Comparison of ENCODE assay signal across 1 cellular context in genomic region chr2:215420471-215420935, GRCh38.
TF ChIP-seq lines count a peak whose summit lies in the region.

No MANE protein-coding gene starts in this region.

TF ChIP-seq in HepG2, 621 proteins besides CTCF, POLR2A, EP300 and RAD21 (continued from another document and continues in another):
- TF ChIP-seq ZNF142 (CRISPR knock-in tag; IDR thresholded peaks at IDR 0.05) (no peak), RFX5 (IDR thresholded peaks at IDR 0.05; ENCODE audit: low read depth, low read length) (no peak), NAIF1 (CRISPR knock-in tag; IDR thresholded peaks at IDR 0.05; ENCODE audit: borderline replicate concordance) (no peak), ZNF362 (CRISPR knock-in tag; IDR thresholded peaks at IDR 0.05; ENCODE audit: borderline replicate concordance) (no peak), ZNF292 (CRISPR knock-in tag; IDR thresholded peaks at IDR 0.05; ENCODE audit: borderline replicate concordance, low read depth) (no peak), SOX13 (IDR thresholded peaks at IDR 0.05) (0 out of 2 replicates have a peak, but pooled peaks have one; percentile 56), SOX13 (CRISPR knock-in tag; conservative IDR thresholded peaks at IDR 0.05 in 1 of 2, IDR thresholded peaks at IDR 0.05 in 1 of 2) (peak in 1 of 2 experiments; percentile 88; a peak in 2 of 4 replicates), ZFP90 (CRISPR knock-in tag; IDR thresholded peaks at IDR 0.05; ENCODE audit: borderline replicate concordance) (no peak), PREB (CRISPR knock-in tag; IDR thresholded peaks at IDR 0.05) (no peak), YEATS2 (CRISPR knock-in tag; IDR thresholded peaks at IDR 0.05; ENCODE audit: borderline replicate concordance) (no peak), ZBTB14 (CRISPR knock-in tag; IDR thresholded peaks at IDR 0.05) (no peak), NFKB2 (CRISPR knock-in tag; IDR thresholded peaks at IDR 0.05; ENCODE audit: borderline replicate concordance) (no peak), NFE2L1 (CRISPR knock-in tag; IDR thresholded peaks at IDR 0.05; ENCODE audit: borderline replicate concordance) (no peak), CHCHD3 (CRISPR knock-in tag; IDR thresholded peaks at IDR 0.05) (no peak), CBX5 (CRISPR knock-in tag; IDR thresholded peaks at IDR 0.05; ENCODE audit: borderline replicate concordance) (peak; percentile 56; the same call in 1 of the 2 replicates), ZFP36 (IDR thresholded peaks at IDR 0.05; ENCODE audit: borderline replicate concordance, low read depth, low read length, partially characterized antibody) (no peak), SMC3 (IDR thresholded peaks at IDR 0.05; ENCODE audit: low read length) (no peak), JUNB (CRISPR knock-in tag; IDR thresholded peaks at IDR 0.05; ENCODE audit: borderline replicate concordance) (no peak; the same call in 1 of the 2 replicates), ZNF512B (CRISPR knock-in tag; IDR thresholded peaks at IDR 0.05; ENCODE audit: borderline replicate concordance) (no peak), EED (CRISPR knock-in tag; IDR thresholded peaks at IDR 0.05) (no peak), SETDB1 (CRISPR knock-in tag; IDR thresholded peaks at IDR 0.05; ENCODE audit: borderline replicate concordance) (no peak), HMG20A (CRISPR knock-in tag; IDR thresholded peaks at IDR 0.05; ENCODE audit: borderline replicate concordance) (peak; percentile 86), MZF1 (CRISPR knock-in tag; IDR thresholded peaks at IDR 0.05; ENCODE audit: borderline replicate concordance) (no peak), EZH2 (conservative IDR thresholded peaks at IDR 0.05; ENCODE audit: low read depth, low read length) (no peak), POGZ (CRISPR knock-in tag; IDR thresholded peaks at IDR 0.05) (peak; percentile 72; the same call in 1 of the 2 replicates), FOSL2 (CRISPR knock-in tag; IDR thresholded peaks at IDR 0.05) (peak; percentile 86), ZNF441 (CRISPR knock-in tag; IDR thresholded peaks at IDR 0.05; ENCODE audit: borderline replicate concordance) (peak; percentile 80; the same call in 1 of the 2 replicates), ZNF703 (CRISPR knock-in tag; IDR thresholded peaks at IDR 0.05; ENCODE audit: borderline replicate concordance) (no peak), ZNF275 (CRISPR knock-in tag; IDR thresholded peaks at IDR 0.05; ENCODE audit: borderline replicate concordance) (no peak), NR1H2 (CRISPR knock-in tag; IDR thresholded peaks at IDR 0.05; ENCODE audit: borderline replicate concordance, low read depth) (no peak), SIN3B (IDR thresholded peaks at IDR 0.05; ENCODE audit: low read length) (peak; percentile 55; the same call in 1 of the 2 replicates), ZNF281 (CRISPR knock-in tag; IDR thresholded peaks at IDR 0.05; ENCODE audit: borderline replicate concordance) (peak; percentile 41; the same call in 1 of the 2 replicates), ARNT2 (CRISPR knock-in tag; IDR thresholded peaks at IDR 0.05; ENCODE audit: low read depth) (peak; percentile 37; the same call in 1 of the 2 replicates), ZNF496 (CRISPR knock-in tag; IDR thresholded peaks at IDR 0.05; ENCODE audit: insufficient replicate concordance) (no peak), STAT5B (CRISPR knock-in tag; IDR thresholded peaks at IDR 0.05) (no peak), TSC22D2 (CRISPR knock-in tag; IDR thresholded peaks at IDR 0.05; ENCODE audit: borderline replicate concordance) (peak; percentile 74; the same call in 1 of the 2 replicates), SAP130 (CRISPR knock-in tag; IDR thresholded peaks at IDR 0.05; ENCODE audit: low read depth) (peak; percentile 86), ZNF563 (CRISPR knock-in tag; IDR thresholded peaks at IDR 0.05) (0 out of 2 replicates have a peak, but pooled peaks have one; percentile 39), ZFP36L1 (CRISPR knock-in tag; IDR thresholded peaks at IDR 0.05) (peak; percentile 72; the same call in 1 of the 2 replicates), GTF3A (CRISPR knock-in tag; conservative IDR thresholded peaks at IDR 0.05) (no peak), ZNF143 (CRISPR knock-in tag; IDR thresholded peaks at IDR 0.05) (no peak), ZNF224 (CRISPR knock-in tag; IDR thresholded peaks at IDR 0.05) (no peak), ZNF451 (CRISPR knock-in tag; IDR thresholded peaks at IDR 0.05) (no peak), CEBPG (CRISPR knock-in tag; IDR thresholded peaks at IDR 0.05) (peak; percentile 56), SALL1 (CRISPR knock-in tag; IDR thresholded peaks at IDR 0.05) (peak; percentile 93), NRL (CRISPR knock-in tag; IDR thresholded peaks at IDR 0.05; ENCODE audit: borderline replicate concordance) (no peak), ZNF629 (CRISPR knock-in tag; conservative IDR thresholded peaks at IDR 0.05) (no peak), THYN1 (CRISPR knock-in tag; IDR thresholded peaks at IDR 0.05; ENCODE audit: borderline replicate concordance, low read depth) (no peak), ZSCAN30 (CRISPR knock-in tag; IDR thresholded peaks at IDR 0.05) (no peak; the same call in 1 of the 2 replicates), ZKSCAN8 (CRISPR knock-in tag; IDR thresholded peaks at IDR 0.05; ENCODE audit: borderline replicate concordance) (no peak), GTF2F1 (IDR thresholded peaks at IDR 0.05; ENCODE audit: low read length) (no peak)
